ENCODE assay signal across 1 cellular context in genomic region chr9:137296214-137297059, GRCh38.
TF ChIP-seq lines count a peak whose summit lies in the region.

No MANE protein-coding gene starts in this region.

TF ChIP-seq in GM23338, 12 proteins besides CTCF, POLR2A, EP300 and RAD21:
- TF ChIP-seq CREB1 (CRISPR knock-in tag; IDR thresholded peaks at IDR 0.05; ENCODE audit: low read depth), result no peak
- TF ChIP-seq, protein P1, sequence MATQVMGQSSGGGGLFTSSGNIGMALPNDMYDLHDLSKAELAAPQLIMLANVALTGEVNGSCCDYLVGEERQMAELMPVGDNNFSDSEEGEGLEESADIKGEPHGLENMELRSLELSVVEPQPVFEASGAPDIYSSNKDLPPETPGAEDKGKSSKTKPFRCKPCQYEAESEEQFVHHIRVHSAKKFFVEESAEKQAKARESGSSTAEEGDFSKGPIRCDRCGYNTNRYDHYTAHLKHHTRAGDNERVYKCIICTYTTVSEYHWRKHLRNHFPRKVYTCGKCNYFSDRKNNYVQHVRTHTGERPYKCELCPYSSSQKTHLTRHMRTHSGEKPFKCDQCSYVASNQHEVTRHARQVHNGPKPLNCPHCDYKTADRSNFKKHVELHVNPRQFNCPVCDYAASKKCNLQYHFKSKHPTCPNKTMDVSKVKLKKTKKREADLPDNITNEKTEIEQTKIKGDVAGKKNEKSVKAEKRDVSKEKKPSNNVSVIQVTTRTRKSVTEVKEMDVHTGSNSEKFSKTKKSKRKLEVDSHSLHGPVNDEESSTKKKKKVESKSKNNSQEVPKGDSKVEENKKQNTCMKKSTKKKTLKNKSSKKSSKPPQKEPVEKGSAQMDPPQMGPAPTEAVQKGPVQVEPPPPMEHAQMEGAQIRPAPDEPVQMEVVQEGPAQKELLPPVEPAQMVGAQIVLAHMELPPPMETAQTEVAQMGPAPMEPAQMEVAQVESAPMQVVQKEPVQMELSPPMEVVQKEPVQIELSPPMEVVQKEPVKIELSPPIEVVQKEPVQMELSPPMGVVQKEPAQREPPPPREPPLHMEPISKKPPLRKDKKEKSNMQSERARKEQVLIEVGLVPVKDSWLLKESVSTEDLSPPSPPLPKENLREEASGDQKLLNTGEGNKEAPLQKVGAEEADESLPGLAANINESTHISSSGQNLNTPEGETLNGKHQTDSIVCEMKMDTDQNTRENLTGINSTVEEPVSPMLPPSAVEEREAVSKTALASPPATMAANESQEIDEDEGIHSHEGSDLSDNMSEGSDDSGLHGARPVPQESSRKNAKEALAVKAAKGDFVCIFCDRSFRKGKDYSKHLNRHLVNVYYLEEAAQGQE (IDR thresholded peaks at IDR 0.05; ENCODE audit: unreplicated experiment), result no peak
- no peak for TF ChIP-seq ZNF331 (CRISPR knock-in tag; IDR thresholded peaks at IDR 0.05; ENCODE audit: low read depth)
- no peak for TF ChIP-seq EZH2phosphoT487 (IDR thresholded peaks at IDR 0.05; ENCODE audit: unreplicated experiment)
- TF ChIP-seq STAT1 (IDR thresholded peaks at IDR 0.05; ENCODE audit: unreplicated experiment), result no peak
- no peak for TF ChIP-seq POLR2AphosphoS5 (IDR thresholded peaks at IDR 0.05; ENCODE audit: low read depth)
- TF ChIP-seq JUNB (IDR thresholded peaks at IDR 0.05; ENCODE audit: unreplicated experiment), result no peak
- TF ChIP-seq EZH2 (IDR thresholded peaks at IDR 0.05; ENCODE audit: low read depth, unreplicated experiment), result no peak
- no peak for TF ChIP-seq ZNF462 (CRISPR knock-in tag; IDR thresholded peaks at IDR 0.05)
- TF ChIP-seq, protein P2, sequence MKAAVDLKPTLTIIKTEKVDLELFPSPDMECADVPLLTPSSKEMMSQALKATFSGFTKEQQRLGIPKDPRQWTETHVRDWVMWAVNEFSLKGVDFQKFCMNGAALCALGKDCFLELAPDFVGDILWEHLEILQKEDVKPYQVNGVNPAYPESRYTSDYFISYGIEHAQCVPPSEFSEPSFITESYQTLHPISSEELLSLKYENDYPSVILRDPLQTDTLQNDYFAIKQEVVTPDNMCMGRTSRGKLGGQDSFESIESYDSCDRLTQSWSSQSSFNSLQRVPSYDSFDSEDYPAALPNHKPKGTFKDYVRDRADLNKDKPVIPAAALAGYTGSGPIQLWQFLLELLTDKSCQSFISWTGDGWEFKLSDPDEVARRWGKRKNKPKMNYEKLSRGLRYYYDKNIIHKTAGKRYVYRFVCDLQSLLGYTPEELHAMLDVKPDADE (IDR thresholded peaks at IDR 0.05), result no peak
- TF ChIP-seq NANOG (IDR thresholded peaks at IDR 0.05; ENCODE audit: borderline replicate concordance), result no peak
- no peak for TF ChIP-seq ZNF114 (CRISPR knock-in tag; IDR thresholded peaks at IDR 0.05)
